12 cellular contexts compared by ENCODE assay signal in the genomic region with DNA sequence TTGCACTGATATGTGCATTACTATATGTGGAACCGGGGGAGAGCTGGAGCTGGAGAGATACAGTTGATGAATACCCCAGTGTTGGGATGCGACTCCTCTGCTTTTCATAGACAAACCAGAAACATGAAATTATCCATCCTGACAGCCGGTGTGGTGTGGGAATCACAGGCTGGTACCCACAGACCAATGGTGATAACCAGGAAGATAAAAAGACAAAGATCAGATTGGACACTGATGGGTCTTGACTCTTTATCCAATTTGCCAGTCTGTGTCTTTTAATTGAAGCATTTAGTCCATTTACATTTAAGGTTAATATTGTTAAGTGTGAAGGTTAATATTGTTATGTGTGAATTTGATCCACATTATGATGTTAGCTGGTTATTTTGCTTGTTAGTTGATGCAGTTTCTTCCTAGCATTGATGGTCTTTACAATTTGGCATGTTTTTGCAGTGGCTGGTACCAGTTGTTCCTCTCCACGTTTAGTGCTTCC. TPM values are rescaled to one million over a fixed set of nuclear protein-coding genes. Genes with fewer than 3 reads are reported as not detected.
"Had no signal": no experiment of that assay in that cellular context is flagged by ENCODE, and none has a peak within 500 bp of the region (broad histone marks: within the 10 kb centered on the region; RNA-seq: fewer than 3 reads in every experiment).

No MANE protein-coding gene starts in this region.

RNA-seq across cellular contexts. Expression of a gene that starts 2.6 kb away (rescaled TPM):
- total RNA-seq: activated B cell treated with CpG ODN at 0.5 μM for 24 hours; activated CD4-positive, alpha-beta memory T cell treated with anti-CD3 and anti-CD28 coated beads, Interleukin-2, amount 10 ng/mL, durations not matched to agents 7 days and 5 days; activated CD4-positive, alpha-beta T cell treated with anti-CD3 and anti-CD28 coated beads, Interleukin-2, amount 10 ng/mL, durations not matched to agents 7 days and 5 days; activated CD8-positive, alpha-beta memory T cell treated with anti-CD3 and anti-CD28 coated beads for 36 hours; activated CD8-positive, alpha-beta memory T cell treated with anti-CD3 and anti-CD28 coated beads, Interleukin-2, amount 10 ng/mL, durations not matched to agents 7 days and 5 days; activated CD8-positive, alpha-beta T cell treated with anti-CD3 and anti-CD28 coated beads for 36 hours; activated CD8-positive, alpha-beta T cell treated with anti-CD3 and anti-CD28 coated beads, Interleukin-2, amount 10 ng/mL, durations not matched to agents 7 days and 5 days; T-cell; T-helper 1 cell treated with Interleukin-12 subunit alpha and Interleukin-12 subunit beta and Interleukin-4 antibody, amounts not matched to agents 30 ng/mL and 1 ng/mL, for 36 hours; T-helper 17 cell; T-helper 2 cell treated with Interferon-gamma antibody and Interleukin-4, amounts not matched to agents 100 ng/mL and 5 ng/mL, for 36 hours; WTC11 had no signal
